Comparison of ENCODE assay signal across 8 cellular contexts in genomic region chrX:16946971-16947562, GRCh38. TPM values are rescaled to one million over a fixed set of nuclear protein-coding genes. Genes with fewer than 3 reads are reported as not detected.
A peak's percentile ranks its signal among the peaks of the same experiment; 100 is the strongest.
DNase-seq lines count a peak whose midpoint lies in the region; ATAC-seq and TF ChIP-seq lines count a peak whose summit lies in the region.

No MANE protein-coding gene starts in this region.

- no peaks in the 10 kb centered on the region for H3K36me3 ChIP-seq in BJ (ENCODE audit: control insufficient read depth, insufficient read depth, low read length)
- no peaks in the 10 kb centered on the region for H3K36me3 ChIP-seq in HUES48 (ENCODE audit: control insufficient read depth, insufficient read depth, low read length)
- no peaks in the 10 kb centered on the region for H3K36me3 ChIP-seq in gastrocnemius medialis

- no peaks in the 10 kb centered on the region for H3K9me3 ChIP-seq in HUES48 (ENCODE audit: control insufficient read depth, insufficient read depth, low read length)
- no peaks in the 10 kb centered on the region for H3K9me3 ChIP-seq in gastrocnemius medialis

- H3K9ac ChIP-seq in HUES48 (ENCODE audit: low read depth, low read length) = no peak overlapping the region

- TF ChIP-seq CTCF in BJ (IDR thresholded peaks at IDR 0.05; ENCODE audit: insufficient read depth, low read depth, low read length) = no peak
- no peak for TF ChIP-seq CTCF in GM20000 (IDR thresholded peaks at IDR 0.05; ENCODE audit: extremely low read depth, missing control alignments)
- no peak for TF ChIP-seq CTCF in gastrocnemius medialis (IDR thresholded peaks at IDR 0.05 in 4 of 5, conservative IDR thresholded peaks at IDR 0.05 in 1 of 5)

- intact Hi-C loops in left ventricle myocardium superior (cut with micrococcal nuclease) = no loop called here
- intact Hi-C loops in gastrocnemius medialis (cut with DNase I; ENCODE audit: low total_unique reads) = no loop called here

- H3K4me1 ChIP-seq in HUES48 (ENCODE audit: control insufficient read depth, insufficient read depth, low read length) = 0 out of 2 replicates have a peak, but pooled peaks cover 5% of the 10 kb centered on the region
- no peaks in the 10 kb centered on the region for H3K4me1 ChIP-seq in gastrocnemius medialis

- CTCF ChIA-PET in BJ (lab: Yijun Ruan, JAX) = interaction anchor here (2.0 kb wide), 1 partner anchor 20 kb away, joined by 5 read pairs; no protein-coding TSS in a partner anchor

- no peak overlapping the region for H3K27ac ChIP-seq in HUES48 (ENCODE audit: low read depth, low read length)
- H3K27ac ChIP-seq in gastrocnemius medialis = no peak overlapping the region

- POLR2A ChIA-PET in BJ (lab: Charles Lee) = no interaction called here

- in situ Hi-C loops in gastrocnemius medialis (cut with MboI; ENCODE audit: low sequenced_read_pairs in 4 of 4) = no loop called here

- H3K4me3 ChIP-seq in BJ (ENCODE audit: low read depth, low read length) (peak overlapping the region; percentile 40), HUES48 (ENCODE audit: low read depth, low read length) (peak overlapping the region; percentile 79), gastrocnemius medialis (peak overlapping the region; percentile 47 to 59 (median 54))

- DNase-seq in BJ (ENCODE audit: low read depth) (no peak), GM20000 (ENCODE audit: low spot score) (peak; percentile 21), left ventricle myocardium superior (peak; percentile 34), gastrocnemius medialis (no peak), NCI-H526 treated with DMSO at 0.1 percent for 48 hours (lab: John Stamatoyannopoulos, UW) (no peak)
- DNase-seq in activated naive CD4-positive, alpha-beta T cell treated with Interleukin-2 at 50 U/mL for 16 hours = peak; percentile 2
- DNase-seq in central memory CD4-positive, alpha-beta T cell = no peak

- peak; percentile 24 for ATAC-seq in left ventricle myocardium superior
- ATAC-seq in gastrocnemius medialis = peak; percentile 25 to 39

- H3K27me3 ChIP-seq in BJ (ENCODE audit: control insufficient read depth, insufficient read depth, low read length) (peaks cover 6% of the 10 kb centered on the region), HUES48 (ENCODE audit: control insufficient read depth, insufficient read depth, low read length) (peaks cover 30% of the 10 kb centered on the region), gastrocnemius medialis (peaks cover 0 to 19% (median 0%) of the 10 kb centered on the region in 3 donors)

- TF ChIP-seq POLR2A in gastrocnemius medialis (IDR thresholded peaks at IDR 0.05) = no peak

RNA-seq across cellular contexts. Expression of gene REPS2, which starts 0.6 kb away (rescaled TPM):
- polyA plus RNA-seq in BJ (2011; rRNA removed) = 0.04 and 0.17 TPM in 2 replicates
- 0.14 TPM in 1 of 2 replicates, not detected in the other for polyA minus RNA-seq in BJ (2011; rRNA and poly(A)+ RNA removed)
- total RNA-seq in left ventricle myocardium superior (8.0 TPM), gastrocnemius medialis (1 to 10 TPM; 1.8 to 8.8 (median 3.2) TPM)

Comparison
In these comparisons a context has a peak if more than half of its experiments do, and no peak if none do; other contexts are left out.
1. DNase-seq: peak in GM20000 (single experiment), activated naive CD4-positive, alpha-beta T cell treated with Interleukin-2 at 50 U/mL for 16 hours (single experiment) and left ventricle myocardium superior (single experiment); none in BJ (single experiment), gastrocnemius medialis (0 of 2), central memory CD4-positive, alpha-beta T cell (single experiment) and NCI-H526 treated with DMSO at 0.1 percent for 48 hours (single experiment).
2. Peak in every context shown above with its lines, with median percentiles within 50 percentile points of each other: H3K4me3 ChIP-seq.